8 cellular contexts compared by ENCODE assay signal in the genomic region with DNA sequence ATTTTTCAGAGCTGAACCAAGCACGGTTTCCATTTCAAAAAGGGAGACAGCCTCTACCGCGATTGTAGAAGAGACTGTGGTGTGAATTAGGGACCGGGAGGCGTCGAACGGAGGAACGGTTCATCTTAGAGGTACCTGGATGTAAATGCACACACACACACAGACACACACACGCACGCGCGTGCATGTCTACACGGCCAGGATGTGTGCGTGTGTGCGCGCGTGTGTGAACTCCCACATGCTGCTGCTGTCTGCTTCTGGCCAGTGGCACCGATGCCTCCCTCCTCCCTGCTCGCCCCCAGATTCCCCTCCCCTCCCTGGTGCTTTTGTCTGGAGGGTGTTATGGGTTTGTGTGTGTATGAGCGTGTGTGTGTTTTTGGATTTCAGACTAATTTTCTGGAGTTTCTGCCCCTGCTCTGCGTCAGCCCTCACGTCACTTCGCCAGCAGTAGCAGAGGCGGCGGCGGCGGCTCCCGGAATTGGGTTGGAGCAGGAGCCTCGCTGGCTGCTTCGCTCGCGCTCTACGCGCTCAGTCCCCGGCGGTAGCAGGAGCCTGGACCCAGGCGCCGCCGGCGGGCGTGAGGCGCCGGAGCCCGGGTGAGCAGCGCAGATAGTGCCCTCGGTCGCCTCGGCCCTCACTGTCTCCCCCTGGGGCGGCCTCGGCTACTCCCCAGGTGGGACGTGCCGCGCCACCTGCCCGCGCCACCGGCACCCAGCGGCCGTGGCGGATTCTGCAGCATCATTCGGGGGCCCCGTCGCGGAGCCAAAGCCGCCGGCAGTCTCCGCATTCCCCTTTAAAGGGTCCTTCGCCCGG. TPM values are rescaled to one million over a fixed set of nuclear protein-coding genes. Genes with fewer than 3 reads are reported as not detected.
DNase-seq lines count a peak whose midpoint lies in the region; ATAC-seq, FAIRE-seq and TF ChIP-seq lines count a peak whose summit lies in the region.

TSS of gene NTRK2 (plus strand) at position 437 of the 813 bp plus-strand sequence. CDS start 1,020 bp downstream, outside the sequence.

- FAIRE-seq in astrocyte (lab: Jason Lieb, UNC) = peak; percentile 39

- peaks cover 4% of the 10 kb centered on the region for H3K4me1 Mint-ChIP-seq in astrocyte (ENCODE audit: low read depth, unreplicated experiment)

- H3K4me2 ChIP-seq in KMS-11 (peak within 1 kb of the TSS; percentile 99), astrocyte (ENCODE audit: low read length) (peak within 1 kb of the TSS; percentile 97)

- peak within 1 kb of the TSS; percentile 49 for H3K27ac Mint-ChIP-seq in astrocyte (ENCODE audit: unreplicated experiment)

- H2AFZ ChIP-seq in KMS-11 (ENCODE audit: low read depth) = peak within 1 kb of the TSS; percentile 88
- peak within 1 kb of the TSS; percentile 88 for H2AFZ ChIP-seq in astrocyte (ENCODE audit: low read depth, low read length)

- DNase-seq in GM13976 (ENCODE audit: low spot score) = peak; percentile 56
- peak; percentile 37 for DNase-seq in astrocyte (ENCODE audit: low read depth)
- DNase-seq in hippocampal formation (lab: John Stamatoyannopoulos, UW) = peak; percentile 62 to 81
- DNase-seq in posterior vena cava (ENCODE audit: low spot score) = peak; percentile 89
- no peak for DNase-seq in SHP77 (lab: John Stamatoyannopoulos, UW)
- DNase-seq in NAMALWA (ENCODE audit: low spot score) = no peak

- in situ Hi-C loops in GM13976 (cut with MboI; ENCODE audit: low sequenced_read_pairs, unreplicated experiment) = no loop called here

- intact Hi-C loops in posterior vena cava (cut with DNase I) = no loop called here

- H4K20me1 ChIP-seq in KMS-11 (ENCODE audit: insufficient read depth) (no peaks in the 10 kb centered on the region), astrocyte (ENCODE audit: insufficient read depth, low read length) (no peaks in the 10 kb centered on the region)

- no peak within 1 kb of the TSS for H3K27ac ChIP-seq in KMS-11
- H3K27ac ChIP-seq in astrocyte (ENCODE audit: low read depth, low read length) = no peak within 1 kb of the TSS

- H3K9ac ChIP-seq in KMS-11 (peak within 1 kb of the TSS; percentile 20; the same call in 1 of the 2 replicates), astrocyte (ENCODE audit: low read length) (peak within 1 kb of the TSS; percentile 42)

- no peaks in the 10 kb centered on the region for H3K79me2 ChIP-seq in KMS-11 (ENCODE audit: insufficient read depth, low read depth)
- H3K79me2 ChIP-seq in astrocyte (ENCODE audit: insufficient read depth, low read length) = no peaks in the 10 kb centered on the region

- H3K27me3 ChIP-seq in KMS-11 (ENCODE audit: insufficient read depth, low read depth) (no peaks in the 10 kb centered on the region), astrocyte (ENCODE audit: insufficient read depth, low read length) (peaks cover 36% of the 10 kb centered on the region)

- H3K4me3 ChIP-seq in KMS-11 (IDR thresholded peaks at IDR 0.05; ENCODE audit: insufficient read depth, low read depth, low read length) (no peak within 1 kb of the TSS), astrocyte (ENCODE audit: insufficient read depth, low read depth, low read length) (peak within 1 kb of the TSS; percentile 62)

- no peaks in the 10 kb centered on the region for H3K9me3 ChIP-seq in astrocyte (ENCODE audit: insufficient read depth, low read depth, low read length)

- peaks cover 6% of the 10 kb centered on the region for H3K4me1 ChIP-seq in KMS-11 (ENCODE audit: low read depth, poor library complexity, severe bottlenecking)
- H3K4me1 ChIP-seq in astrocyte (ENCODE audit: insufficient read depth, low read length) = peaks cover 27% of the 10 kb centered on the region

- no peak for TF ChIP-seq CTCF in GM13976 (IDR thresholded peaks at IDR 0.05; ENCODE audit: borderline replicate concordance, control extremely low read depth, extremely low read depth, insufficient read depth, missing control alignments)
- TF ChIP-seq CTCF in KMS-11 (conservative IDR thresholded peaks at IDR 0.05; ENCODE audit: low read depth, low read length) = peak; percentile 20; the same call in 1 of the 2 replicates
- TF ChIP-seq CTCF in astrocyte (IDR thresholded peaks at IDR 0.05; ENCODE audit: insufficient read depth, low read depth, low read length) = no peak

- no peak for ATAC-seq in activated CD4-positive, CD25-positive, alpha-beta regulatory T cell treated with anti-CD3 and anti-CD28 coated beads, Interleukin-2, amount 50 U/mL, for 24 hours

- peaks cover 35% of the 10 kb centered on the region for H3K27me3 Mint-ChIP-seq in astrocyte (ENCODE audit: low read depth, unreplicated experiment)

- no peaks in the 10 kb centered on the region for H3K36me3 ChIP-seq in KMS-11 (ENCODE audit: insufficient read depth)
- H3K36me3 ChIP-seq in astrocyte (ENCODE audit: insufficient read depth, low read length) = no peaks in the 10 kb centered on the region

- peaks cover 4% of the 10 kb centered on the region for H3K9me3 Mint-ChIP-seq in astrocyte (ENCODE audit: unreplicated experiment)

- no peaks in the 10 kb centered on the region for H3K36me3 Mint-ChIP-seq in astrocyte (ENCODE audit: low read depth, unreplicated experiment)

- peak within 1 kb of the TSS; percentile 89 for H3K4me3 Mint-ChIP-seq in astrocyte (ENCODE audit: unreplicated experiment)

RNA-seq across cellular contexts. Expression of gene NTRK2, which starts in this region (rescaled TPM):
- total RNA-seq in astrocyte (4.6 and 4.8 TPM in 2 replicates), posterior vena cava (10 to 100 TPM; 19.2 to 43.8 TPM)

Comparison
In these comparisons a context has a peak if more than half of its experiments do, and no peak if none do; other contexts are left out.
1. DNase-seq: peak in GM13976 (single experiment), astrocyte (single experiment), hippocampal formation (2 of 2) and posterior vena cava (single experiment); none in SHP77 (0 of 2) and NAMALWA (single experiment).